ENCODE assay signal across 10 cellular contexts in the genomic region with DNA sequence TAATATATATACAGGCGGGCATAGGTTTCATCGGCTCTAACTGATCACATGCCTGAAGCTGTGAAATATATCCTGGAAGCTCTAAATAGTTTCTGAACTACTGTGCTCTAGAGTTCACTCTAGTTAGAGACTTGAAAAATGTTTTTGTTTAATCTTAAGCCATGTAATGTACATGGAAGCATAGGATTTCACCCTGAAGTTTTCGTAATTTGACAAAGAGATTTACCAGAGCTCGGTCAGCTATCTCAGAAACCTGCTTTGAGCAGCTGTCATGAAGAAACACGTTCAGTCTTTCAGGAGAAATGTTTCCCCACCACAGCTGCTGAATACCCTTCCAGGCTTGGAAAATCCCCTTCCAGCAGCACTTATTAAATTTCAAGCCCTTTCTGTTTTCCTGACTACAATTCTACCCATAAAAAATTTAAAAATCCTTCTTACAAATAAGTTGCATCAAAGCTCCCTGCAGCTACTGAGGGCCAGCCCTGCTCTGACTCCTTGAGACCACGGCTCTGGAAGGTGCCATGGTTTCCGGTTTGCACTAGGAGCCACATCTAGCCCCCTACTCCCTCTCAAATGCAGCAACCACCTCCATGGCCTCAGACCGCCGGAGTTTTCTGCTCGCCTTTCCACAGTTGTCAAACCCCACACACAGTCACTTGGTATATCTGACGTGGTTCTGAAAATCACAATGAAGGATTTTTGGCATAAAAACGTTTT. TPM values are rescaled to one million over a fixed set of nuclear protein-coding genes. Genes with fewer than 3 reads are reported as not detected.
DNase-seq lines count a peak whose midpoint lies in the region; ATAC-seq and TF ChIP-seq lines count a peak whose summit lies in the region.
"Had no signal": no experiment of that assay in that cellular context is flagged by ENCODE, and none has a peak within 500 bp of the region (broad histone marks: within the 10 kb centered on the region; RNA-seq: fewer than 3 reads in every experiment).

No MANE protein-coding gene starts in this region.

- no peaks in the 10 kb centered on the region for H3K27me3 ChIP-seq in left ventricle myocardium inferior (ENCODE audit: low read depth)
- no peaks in the 10 kb centered on the region for H3K27me3 ChIP-seq in heart left ventricle
- no peaks in the 10 kb centered on the region for H3K27me3 ChIP-seq in mucosa of rectum (ENCODE audit: control insufficient read depth in 2 of 2, insufficient read depth in 2 of 2, low read length in 2 of 2)
- no peaks in the 10 kb centered on the region for H3K27me3 ChIP-seq in upper lobe of left lung
- H3K27me3 ChIP-seq: brain microvascular endothelial cell had no signal

- peak overlapping the region; percentile 60 for H3K27ac ChIP-seq in left ventricle myocardium inferior (replicated peaks)
- peak overlapping the region in 5 of 12 donors; percentile 7 to 74 (median 71) for H3K27ac ChIP-seq in heart left ventricle
- H3K27ac ChIP-seq in mucosa of rectum (ENCODE audit: low read depth in 2 of 2, low read length in 2 of 2): peak overlapping the region; percentile 43 to 44
- peak overlapping the region in 3 of 4 donors; percentile 40 to 60 (median 43) for H3K27ac ChIP-seq in upper lobe of left lung
- H3K27ac ChIP-seq: brain microvascular endothelial cell had no signal

- peaks cover 35% of the 10 kb centered on the region for H3K4me1 Mint-ChIP-seq in activated naive CD8-positive, alpha-beta T cell (ENCODE audit: low read depth)

- peak overlapping the region; percentile 67 for H3K4me3 Mint-ChIP-seq in activated naive CD8-positive, alpha-beta T cell
- H3K4me3 Mint-ChIP-seq: type B pancreatic cell had no signal

- DNase-seq in left ventricle myocardium inferior: no peak
- no peak for DNase-seq in heart left ventricle
- DNase-seq in upper lobe of left lung: no peak
- DNase-seq in HCEC 1CT: no peak
- no peak for DNase-seq in superior temporal gyrus (ENCODE audit: extremely low spot score)

- ATAC-seq in heart left ventricle (no peak), upper lobe of left lung (ENCODE audit: low FRiP score in 2 of 2) (no peak), GM19328 (IDR thresholded peaks at IDR 0.05; ENCODE audit: unreplicated experiment) (no peak)

- peaks cover 17% of the 10 kb centered on the region for H3K4me1 ChIP-seq in left ventricle myocardium inferior
- H3K4me1 ChIP-seq in heart left ventricle: peaks cover 0 to 43% (median 0%) of the 10 kb centered on the region in 12 donors
- peaks cover 4 to 13% of the 10 kb centered on the region in 2 donors for H3K4me1 ChIP-seq in mucosa of rectum (ENCODE audit: control insufficient read depth in 2 of 2, insufficient read depth in 2 of 2, low read length in 2 of 2)
- peaks cover 12 to 26% (median 21%) of the 10 kb centered on the region in 4 donors for H3K4me1 ChIP-seq in upper lobe of left lung

- no peak for TF ChIP-seq EP300 in upper lobe of left lung (IDR thresholded peaks at IDR 0.05)

- H3K9me3 Mint-ChIP-seq in activated naive CD8-positive, alpha-beta T cell (ENCODE audit: low read depth): no peaks in the 10 kb centered on the region
- H3K9me3 Mint-ChIP-seq: type B pancreatic cell had no signal

- H3K9me3 ChIP-seq in left ventricle myocardium inferior (replicated peaks): no peaks in the 10 kb centered on the region
- H3K9me3 ChIP-seq in heart left ventricle: no peaks in the 10 kb centered on the region
- H3K9me3 ChIP-seq in mucosa of rectum (ENCODE audit: control insufficient read depth in 2 of 2, low read length in 2 of 2): no peaks in the 10 kb centered on the region
- no peaks in the 10 kb centered on the region for H3K9me3 ChIP-seq in upper lobe of left lung

- TF ChIP-seq CTCF in left ventricle myocardium inferior (IDR thresholded peaks at IDR 0.05; ENCODE audit: borderline replicate concordance) (no peak), heart left ventricle (IDR thresholded peaks at IDR 0.05) (no peak), upper lobe of left lung (IDR thresholded peaks at IDR 0.05) (no peak)

- intact Hi-C loops in left ventricle myocardium inferior (cut with micrococcal nuclease) (no loop called here), heart left ventricle (cut with DNase I) (no loop called here)

- H3K4me3 ChIP-seq in left ventricle myocardium inferior (peak overlapping the region; percentile 49), heart left ventricle (peak overlapping the region in 5 of 12 donors; percentile 32 to 47 (median 41)), mucosa of rectum (ENCODE audit: low read length in 2 of 2) (no peak overlapping the region), upper lobe of left lung (peak overlapping the region in 1 of 4 donors; percentile 29)

- no peaks in the 10 kb centered on the region for H3K27me3 Mint-ChIP-seq in activated naive CD8-positive, alpha-beta T cell
- H3K27me3 Mint-ChIP-seq: type B pancreatic cell had no signal

- no peak for TF ChIP-seq POLR2A in heart left ventricle (IDR thresholded peaks at IDR 0.05)
- TF ChIP-seq POLR2A in upper lobe of left lung (IDR thresholded peaks at IDR 0.05): no peak

- H3K27ac Mint-ChIP-seq in activated naive CD8-positive, alpha-beta T cell: peak overlapping the region; percentile 95
- H3K27ac Mint-ChIP-seq: type B pancreatic cell had no signal

- 80 to 83% (median 82%) methylated on average over 12 of the region's 12 CpGs for WGBS in heart left ventricle, 4 donors
- 72 to 75% methylated on average over 12 of the region's 12 CpGs for WGBS in upper lobe of left lung, 2 donors

- no peak overlapping the region for H3K9ac ChIP-seq in mucosa of rectum (ENCODE audit: low read depth in 1 of 2, low read length in 2 of 2)

- H3K36me3 ChIP-seq in left ventricle myocardium inferior (peaks cover 53% of the 10 kb centered on the region), heart left ventricle (peaks cover 0 to 55% (median 41%) of the 10 kb centered on the region in 9 donors), mucosa of rectum (ENCODE audit: control insufficient read depth in 2 of 2, insufficient read depth in 2 of 2, low read length in 2 of 2) (peaks cover 29 to 35% of the 10 kb centered on the region in 2 donors), upper lobe of left lung (peaks cover 0 to 61% (median 28%) of the 10 kb centered on the region in 4 donors)

- no peaks in the 10 kb centered on the region for H3K36me3 Mint-ChIP-seq in activated naive CD8-positive, alpha-beta T cell

RNA-seq across cellular contexts. Expression of gene P2RX4, which starts 29.9 kb away (rescaled TPM):
- total RNA-seq in left ventricle myocardium inferior (4.7 TPM), heart left ventricle (10 to 100 TPM in 4 of 9 donors, 1 to 10 TPM in 5; 3.2 to 27.4 (median 7.7) TPM), upper lobe of left lung (10 to 100 TPM; 62.7 to 98.5 (median 79.5) TPM)
- polyA plus RNA-seq in heart left ventricle: 1 to 10 TPM; 4.0 to 5.3 TPM

RNA-seq across cellular contexts. Expression of gene CAMKK2, which starts 56.6 kb away (rescaled TPM):
- 13.3 TPM for total RNA-seq in left ventricle myocardium inferior
- 10 to 100 TPM; 12.5 to 28.2 (median 16.0) TPM for total RNA-seq in heart left ventricle
- 10 to 100 TPM in 1 of 2 donors, 1 to 10 TPM in 1; 7.4 to 19.5 TPM for polyA plus RNA-seq in heart left ventricle
- total RNA-seq in upper lobe of left lung: 10 to 100 TPM; 27.7 to 63.9 (median 41.7) TPM
